ENCODE assay signal across 8 cellular contexts in genomic region chr1:168145184-168146159, GRCh38. TPM values are rescaled to one million over a fixed set of nuclear protein-coding genes. Genes with fewer than 3 reads are reported as not detected.
DNase-seq lines count a peak whose midpoint lies in the region; ATAC-seq and TF ChIP-seq lines count a peak whose summit lies in the region.

No MANE protein-coding gene starts in this region.

- TF ChIP-seq EP300 in Ishikawa (IDR thresholded peaks at IDR 0.05; ENCODE audit: borderline replicate concordance) (no peak), esophagus muscularis mucosa (IDR thresholded peaks at IDR 0.05) (no peak)

- no peak overlapping the region for H3K9ac ChIP-seq in PC-3 (ENCODE audit: low read length)

- POLR2A ChIA-PET in PC-3 (lab: Charles Lee; ENCODE audit: unreplicated experiment): no interaction called here

- intact Hi-C loops in PC-3 (cut with micrococcal nuclease): loop anchor here (5.0 kb wide), 1 partner anchor 58 kb away; no protein-coding TSS in a partner anchor
- intact Hi-C loops in esophagus muscularis mucosa (cut with DNase I): loop anchor here (5.0 kb wide), 1 partner anchor 58 kb away; no protein-coding TSS in a partner anchor

- no peaks in the 10 kb centered on the region for H3K79me2 ChIP-seq in PC-3 (ENCODE audit: low read length)

- no peak for TF ChIP-seq POLR2A in esophagus muscularis mucosa (IDR thresholded peaks at IDR 0.05; ENCODE audit: low read depth)

- H3K27me3 Mint-ChIP-seq in natural killer cell treated with Interleukin-12 subunit alpha and Interleukin-12 subunit beta and Interleukin-15 and Interleukin-18, amount 100 ng/mL, for 72 hours: peaks cover 2 to 3% of the 10 kb centered on the region in 2 donors

- CTCF ChIA-PET in PC-3 (lab: Charles Lee): no interaction called here

- BruUV-seq in PC-3 (replicated peaks; lab: Mats Ljungman, UMichigan): no TSS peak

- H3K9me3 ChIP-seq in PC-3 (ENCODE audit: low read length): no peaks in the 10 kb centered on the region
- no peaks in the 10 kb centered on the region for H3K9me3 ChIP-seq in esophagus muscularis mucosa

- TF ChIP-seq CTCF in PC-3 (conservative IDR thresholded peaks at IDR 0.05; ENCODE audit: low read depth, low read length): peak; percentile 95
- peak; percentile 93 to 96 (median 94) for TF ChIP-seq CTCF in esophagus muscularis mucosa (IDR thresholded peaks at IDR 0.05)

- H3K4me1 ChIP-seq in PC-3 (ENCODE audit: insufficient read depth, low read length) (no peaks in the 10 kb centered on the region), esophagus muscularis mucosa (peaks cover 0 to 11% (median 6%) of the 10 kb centered on the region in 4 donors)

- no peaks in the 10 kb centered on the region for H3K9me2 ChIP-seq in PC-3 (replicated peaks; ENCODE audit: low read length)

- H3K4me3 ChIP-seq in PC-3 (ENCODE audit: low read length): no peak overlapping the region
- H3K4me3 ChIP-seq in esophagus muscularis mucosa: no peak overlapping the region

- H3K27me3 ChIP-seq in PC-3 (ENCODE audit: low read length): no peaks in the 10 kb centered on the region
- no peaks in the 10 kb centered on the region for H3K27me3 ChIP-seq in esophagus muscularis mucosa

- no peak overlapping the region for H3K27ac ChIP-seq in PC-3 (ENCODE audit: low read length)
- peak overlapping the region in 1 of 4 donors; percentile 7 for H3K27ac ChIP-seq in esophagus muscularis mucosa (replicated peaks in 1 of 4)

- peak; percentile 76 for TF ChIP-seq RAD21 in Ishikawa (IDR thresholded peaks at IDR 0.05; ENCODE audit: low read depth)

- H3K36me3 ChIP-seq in PC-3 (ENCODE audit: low read depth, low read length) (no peaks in the 10 kb centered on the region; the same call in 1 of the 2 replicates), esophagus muscularis mucosa (no peaks in the 10 kb centered on the region)

- H3K36me3 Mint-ChIP-seq in natural killer cell treated with Interleukin-12 subunit alpha and Interleukin-12 subunit beta and Interleukin-15 and Interleukin-18, amount 100 ng/mL, for 72 hours: no peaks in the 10 kb centered on the region

- 0 out of 2 replicates have a peak overlapping the region, but pooled peaks have one; percentile 37 for H2AFZ ChIP-seq in PC-3 (ENCODE audit: low read length)

- H3K4me2 ChIP-seq in PC-3 (ENCODE audit: low read length): peak overlapping the region; percentile 46

- peak; percentile 73 for DNase-seq in DMS53 treated with DMSO at 0.1 percent for 48 hours (lab: John Stamatoyannopoulos, UW; ENCODE audit: unreplicated experiment)
- DNase-seq in PC-3: peak; percentile 95
- peak; percentile 80 for DNase-seq in activated T-cell treated with anti-CD3 and anti-CD28 coated beads for 48 hours (ENCODE audit: low read depth)
- DNase-seq in esophagus muscularis mucosa (ENCODE audit: extremely low spot score): peak; percentile 95
- peak; percentile 84 for DNase-seq in natural killer cell treated with Interleukin-12 subunit alpha and Interleukin-12 subunit beta and Interleukin-15 and Interleukin-18, amount 100 ng/mL, for 72 hours (ENCODE audit: low spot score)
- DNase-seq in stimulated activated naive CD4-positive, alpha-beta T cell (lab: John Stamatoyannopoulos, UW): peak; percentile 44 to 81 (median 70)

- H3K9me3 Mint-ChIP-seq in natural killer cell treated with Interleukin-12 subunit alpha and Interleukin-12 subunit beta and Interleukin-15 and Interleukin-18, amount 100 ng/mL, for 72 hours: no peaks in the 10 kb centered on the region

- H3K4me3 Mint-ChIP-seq in natural killer cell treated with Interleukin-12 subunit alpha and Interleukin-12 subunit beta and Interleukin-15 and Interleukin-18, amount 100 ng/mL, for 72 hours: no peak overlapping the region

- whole genome bisulfite sequencing in esophagus muscularis mucosa: 32% methylated on average over 13 of the region's 15 CpGs

- H3K4me1 Mint-ChIP-seq in natural killer cell treated with Interleukin-12 subunit alpha and Interleukin-12 subunit beta and Interleukin-15 and Interleukin-18, amount 100 ng/mL, for 72 hours (ENCODE audit: low read depth in 2 of 2): peaks cover 0 to 6% of the 10 kb centered on the region in 2 donors

- H4K20me1 ChIP-seq in PC-3 (ENCODE audit: low read length): no peaks in the 10 kb centered on the region

- no peak overlapping the region for H3K27ac Mint-ChIP-seq in natural killer cell treated with Interleukin-12 subunit alpha and Interleukin-12 subunit beta and Interleukin-15 and Interleukin-18, amount 100 ng/mL, for 72 hours

- no peaks in the 10 kb centered on the region for H3F3A ChIP-seq in PC-3 (ENCODE audit: low read length, unreplicated experiment)

- ATAC-seq in GM21619 (IDR thresholded peaks at IDR 0.05; ENCODE audit: unreplicated experiment): peak; percentile 89
- peak; percentile 100 for ATAC-seq in PC-3
- peak; percentile 85 to 86 for ATAC-seq in natural killer cell treated with Interleukin-12 subunit alpha and Interleukin-12 subunit beta and Interleukin-15 and Interleukin-18, amount 100 ng/mL, for 72 hours

TF ChIP-seq in Ishikawa, 13 proteins besides CTCF, POLR2A, EP300 and RAD21:
- TF ChIP-seq FOXM1 (IDR thresholded peaks at IDR 0.05; ENCODE audit: borderline replicate concordance, low read depth): no peak
- no peak for TF ChIP-seq TEAD4 (IDR thresholded peaks at IDR 0.05)
- no peak for TF ChIP-seq EGR1 (IDR thresholded peaks at IDR 0.05)
- no peak for TF ChIP-seq YY1 (IDR thresholded peaks at IDR 0.05; ENCODE audit: low read depth)
- TF ChIP-seq REST (IDR thresholded peaks at IDR 0.05; ENCODE audit: low read depth): no peak
- TF ChIP-seq TAF1 (IDR thresholded peaks at IDR 0.05; ENCODE audit: low read depth): no peak
- no peak for TF ChIP-seq TCF12 (IDR thresholded peaks at IDR 0.05; ENCODE audit: low read depth)
- TF ChIP-seq ZBTB7A (IDR thresholded peaks at IDR 0.05; ENCODE audit: low read depth): no peak
- no peak for TF ChIP-seq CREB1 (IDR thresholded peaks at IDR 0.05; ENCODE audit: low read depth)
- TF ChIP-seq CEBPB (IDR thresholded peaks at IDR 0.05): no peak
- TF ChIP-seq USF1 (IDR thresholded peaks at IDR 0.05): no peak
- TF ChIP-seq MAX (IDR thresholded peaks at IDR 0.05): no peak
- no peak for TF ChIP-seq NFIC (IDR thresholded peaks at IDR 0.05)

RNA-seq across cellular contexts. Expression of gene GPR161, which starts 8.7 kb away (rescaled TPM):
- total RNA-seq in PC-3 (2014; rRNA removed) (10.3 and 11.8 TPM in 2 replicates), esophagus muscularis mucosa (10 to 100 TPM; 19.5 to 46.7 (median 22.9) TPM)
- total RNA-seq in natural killer cell treated with Interleukin-12 subunit alpha and Interleukin-12 subunit beta and Interleukin-15 and Interleukin-18, amount 100 ng/mL, for 72 hours: under 1 TPM; 0.05 to 0.42 TPM

RNA-seq across cellular contexts. Expression of gene TIPRL, which starts 33.3 kb away (rescaled TPM):
- total RNA-seq in PC-3 (2014; rRNA removed) (41.6 and 50.1 TPM in 2 replicates), esophagus muscularis mucosa (10 to 100 TPM; 19.0 to 25.7 (median 23.5) TPM)
- 10 to 100 TPM; 34.6 to 49.6 TPM for total RNA-seq in natural killer cell treated with Interleukin-12 subunit alpha and Interleukin-12 subunit beta and Interleukin-15 and Interleukin-18, amount 100 ng/mL, for 72 hours
